ENCODE assay signal across 15 cellular contexts in the genomic region with DNA sequence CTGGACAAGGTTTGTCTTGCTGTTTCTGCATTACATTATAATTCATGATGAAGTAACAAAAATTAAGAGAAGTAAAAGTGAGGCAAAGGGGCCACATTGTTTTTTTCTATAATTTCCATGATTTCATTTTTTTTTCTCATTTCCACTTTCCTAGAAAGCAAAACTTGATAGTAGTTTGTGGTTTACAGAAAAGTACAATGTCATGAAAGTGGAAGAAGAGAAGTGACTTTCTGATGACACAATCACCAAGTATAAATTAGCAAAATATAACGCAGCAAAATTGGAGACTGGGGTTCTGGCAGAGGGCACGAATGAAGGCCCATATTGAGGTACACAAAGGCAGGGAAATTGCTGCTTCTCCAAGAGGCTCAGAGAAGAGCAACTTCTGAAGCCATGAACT. TPM values are rescaled to one million over a fixed set of nuclear protein-coding genes. Genes with fewer than 3 reads are reported as not detected.
"Had no signal": no experiment of that assay in that cellular context is flagged by ENCODE, and none has a peak within 500 bp of the region (broad histone marks: within the 10 kb centered on the region; RNA-seq: fewer than 3 reads in every experiment).

No MANE protein-coding gene starts in this region.

- H3K9me3 ChIP-seq: left ventricle myocardium inferior, mucosa of descending colon, pancreas, sigmoid colon, spleen, suprapubic skin had no signal

- ATAC-seq: activated CD4-positive, CD25-positive, alpha-beta regulatory T cell treated with anti-CD3 and anti-CD28 coated beads, Interleukin-2, amount 50 U/mL, for 24 hours; mucosa of descending colon; naive thymus-derived CD4-positive, alpha-beta T cell; pancreas had no signal

- H3K27ac ChIP-seq: left ventricle myocardium inferior, pancreas, sigmoid colon, spleen, suprapubic skin had no signal

- H3K4me1 ChIP-seq: left ventricle myocardium inferior, pancreas, sigmoid colon, suprapubic skin had no signal

- DNase-seq: activated naive CD8-positive, alpha-beta T cell treated with anti-CD3 and anti-CD28 coated beads, Interleukin-2, amount 10 ng/mL, durations not matched to agents 7 days and 5 days; aorta; cerebellar nuclear complex; effector CD8-positive, alpha-beta T cell; foreskin fibroblast; hypothalamus; left ventricle myocardium inferior; mucosa of descending colon; naive thymus-derived CD4-positive, alpha-beta T cell; pancreas; sigmoid colon; spleen; trophoblast cell had no signal

- FAIRE-seq: pancreas had no signal

- H3K36me3 ChIP-seq: left ventricle myocardium inferior, pancreas, sigmoid colon, spleen, suprapubic skin had no signal

- H3K4me3 ChIP-seq: left ventricle myocardium inferior, mucosa of descending colon, pancreas, sigmoid colon, spleen, suprapubic skin had no signal

- H3K27me3 ChIP-seq: pancreas, sigmoid colon, suprapubic skin had no signal

RNA-seq across cellular contexts. Expression of gene IFNA14, which starts 5.0 kb away (rescaled TPM):
- polyA plus RNA-seq: aorta; naive thymus-derived CD4-positive, alpha-beta T cell; pancreas; sigmoid colon; spleen had no signal

RNA-seq across cellular contexts. Expression of gene IFNA17, which starts 16.8 kb away (rescaled TPM):
- polyA plus RNA-seq: aorta; naive thymus-derived CD4-positive, alpha-beta T cell; pancreas; sigmoid colon; spleen had no signal

RNA-seq across cellular contexts. Expression of gene IFNA16, which starts 27.7 kb away (rescaled TPM):
- polyA plus RNA-seq: aorta; naive thymus-derived CD4-positive, alpha-beta T cell; pancreas; sigmoid colon; spleen had no signal

RNA-seq across cellular contexts. Expression of gene IFNA10, which starts 37.9 kb away (rescaled TPM):
- polyA plus RNA-seq: aorta; naive thymus-derived CD4-positive, alpha-beta T cell; pancreas; sigmoid colon; spleen had no signal

RNA-seq across cellular contexts. Expression of gene IFNA7, which starts 42.8 kb away (rescaled TPM):
- polyA plus RNA-seq: aorta; naive thymus-derived CD4-positive, alpha-beta T cell; pancreas; sigmoid colon; spleen had no signal
